In the genomic region with DNA sequence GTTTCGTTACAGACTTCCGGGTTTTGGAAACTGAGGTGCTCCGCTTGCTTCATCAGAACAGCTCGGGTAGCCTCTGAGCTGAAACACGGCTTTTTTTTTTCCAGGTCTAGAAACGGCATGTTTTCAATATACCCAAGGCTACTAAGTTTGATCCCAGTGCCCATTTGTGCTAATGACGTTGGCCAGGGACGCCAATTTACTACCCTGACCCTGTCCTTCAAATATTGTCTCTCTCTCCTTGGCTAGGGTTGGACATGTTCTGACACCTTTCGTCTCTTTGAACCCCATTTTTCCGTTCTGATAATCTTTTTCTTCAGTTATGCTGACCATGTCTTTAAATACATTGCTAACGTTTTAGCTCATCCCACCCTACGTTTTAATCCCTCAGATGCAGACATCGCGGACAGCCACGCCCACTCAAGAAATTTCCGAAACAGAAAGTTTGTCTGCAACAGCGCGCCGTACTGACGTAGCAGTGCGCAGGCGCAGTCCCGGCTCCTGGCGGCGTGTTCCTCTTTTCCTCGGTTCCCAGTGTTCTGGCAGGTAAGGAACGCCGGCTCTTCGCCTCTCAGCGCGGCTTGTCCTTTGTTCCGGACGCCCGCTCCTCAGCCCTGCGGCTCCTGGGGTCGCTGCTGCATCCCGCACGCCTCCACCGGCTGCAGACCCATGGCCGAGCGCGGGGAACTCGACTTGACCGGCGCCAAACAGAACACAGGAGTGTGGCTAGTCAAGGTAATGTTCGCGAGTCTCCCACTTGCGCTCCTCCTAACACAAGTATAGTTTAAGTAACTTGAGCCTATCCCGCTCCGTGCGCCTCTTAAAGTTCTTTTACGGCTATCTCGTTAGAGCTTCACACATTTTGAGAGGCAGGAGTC, we compare ENCODE assay signal across 8 cellular contexts. TPM values are rescaled to one million over a fixed set of nuclear protein-coding genes. Genes with fewer than 3 reads are reported as not detected.
DNase-seq lines count a peak whose midpoint lies in the region; ATAC-seq and TF ChIP-seq lines count a peak whose summit lies in the region.

A gene with protein sequence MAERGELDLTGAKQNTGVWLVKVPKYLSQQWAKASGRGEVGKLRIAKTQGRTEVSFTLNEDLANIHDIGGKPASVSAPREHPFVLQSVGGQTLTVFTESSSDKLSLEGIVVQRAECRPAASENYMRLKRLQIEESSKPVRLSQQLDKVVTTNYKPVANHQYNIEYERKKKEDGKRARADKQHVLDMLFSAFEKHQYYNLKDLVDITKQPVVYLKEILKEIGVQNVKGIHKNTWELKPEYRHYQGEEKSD (plus strand): TSS at position 521 of the 875 bp plus-strand sequence. CDS start 146 bp downstream, at position 667.

- peak within 1 kb of the TSS; percentile 81 to 93 for H3K9ac ChIP-seq in colonic mucosa (ENCODE audit: low read depth in 2 of 2, low read length in 2 of 2)

- intact Hi-C loops in colonic mucosa (cut with DNase I): no loop called here

- H3K4me3 ChIP-seq in colonic mucosa: peak within 1 kb of the TSS; percentile 81

- H3K27me3 ChIP-seq in colonic mucosa: no peaks in the 10 kb centered on the region
- no peaks in the 10 kb centered on the region for H3K27me3 ChIP-seq in layer of hippocampus (ENCODE audit: control insufficient read depth, insufficient read depth, low read length)

- H3K36me3 ChIP-seq in colonic mucosa: no peaks in the 10 kb centered on the region

- no peaks in the 10 kb centered on the region for H3K9me3 ChIP-seq in colonic mucosa

- H3K27ac ChIP-seq in colonic mucosa: peak within 1 kb of the TSS; percentile 72
- peak within 1 kb of the TSS; percentile 77 for H3K27ac ChIP-seq in layer of hippocampus (ENCODE audit: low read depth, low read length)

- peak; percentile 64 for ATAC-seq in HG03378 (IDR thresholded peaks at IDR 0.05; ENCODE audit: unreplicated experiment)

- DNase-seq in AML-193 (lab: John Stamatoyannopoulos, UW) (peak; percentile 93), NCI-H524 (lab: John Stamatoyannopoulos, UW) (peak; percentile 66 to 84), colonic mucosa (peak; percentile 91)
- DNase-seq in activated CD4-positive, alpha-beta T cell treated with anti-CD3 and anti-CD28 coated beads for 24 hours (ENCODE audit: low read depth in 2 of 2): peak; percentile 77 to 81
- DNase-seq in stimulated activated CD4-positive, alpha-beta T cell treated with anti-CD3 and anti-CD28 coated beads, Interleukin-1b, Interleukin-23, amount 100 ng/mL, for 24 hours (ENCODE audit: low read depth in 4 of 4, low spot score in 1 of 4): peak; percentile 71 to 81 (median 77)

- H3K4me1 ChIP-seq in colonic mucosa: peaks cover 11% of the 10 kb centered on the region

- TF ChIP-seq POLR2A in GM19193 (IDR thresholded peaks at IDR 0.05; ENCODE audit: extremely low read depth, insufficient read depth, insufficient read length): peak; percentile 79

- no peak for TF ChIP-seq CTCF in colonic mucosa (IDR thresholded peaks at IDR 0.05)

RNA-seq across cellular contexts. Expression of the gene that starts here (rescaled TPM):
- 10 to 100 TPM; 18.7 to 20.5 TPM for total RNA-seq in colonic mucosa

Comparison
In these comparisons a context has a peak if more than half of its experiments do, and no peak if none do; other contexts are left out.
1. Peak in every context shown above with its lines: DNase-seq, ATAC-seq, H3K4me3 ChIP-seq and H3K27ac ChIP-seq.